Comparison of ENCODE assay signal across 23 cellular contexts in the genomic region with DNA sequence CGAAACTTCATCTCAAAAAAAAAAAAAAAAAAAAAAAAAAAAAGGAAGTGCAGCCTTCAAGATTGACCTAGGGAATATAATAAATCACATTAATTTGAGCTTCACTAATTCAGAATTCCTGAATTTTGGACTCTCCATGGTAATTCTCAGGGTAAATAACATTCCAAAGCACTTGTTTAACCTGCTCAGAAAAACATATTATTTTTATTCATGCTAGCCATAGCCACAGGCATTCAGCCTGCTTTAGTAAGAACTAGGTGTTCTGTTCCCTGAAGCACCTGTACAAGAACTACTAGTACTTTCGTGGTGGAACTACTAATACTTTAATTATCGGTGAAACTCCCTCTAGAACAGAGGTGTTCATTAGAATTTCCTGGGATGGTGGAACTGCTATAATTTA.
"Had no signal": no experiment of that assay in that cellular context is flagged by ENCODE, and none has a peak within 500 bp of the region (broad histone marks: within the 10 kb centered on the region; RNA-seq: fewer than 3 reads in every experiment).

No MANE protein-coding gene starts in this region.

- H3K4me1 Mint-ChIP-seq: endodermal cell had no signal

- ATAC-seq: activated CD8-positive, alpha-beta memory T cell treated with anti-CD3 and anti-CD28 coated beads, Interleukin-2, amount 10 ng/mL, durations not matched to agents 7 days and 5 days; activated CD8-positive, alpha-beta T cell treated with anti-CD3 and anti-CD28 coated beads for 36 hours; natural killer cell; stimulated activated naive CD8-positive, alpha-beta T cell treated with anti-CD3 and anti-CD28 coated beads, Interleukin-15, Interleukin-2, amounts not matched to agents 100 U/mL and 50 U/mL, for 24 hours had no signal

- H3K36me3 Mint-ChIP-seq: natural killer cell had no signal

- H3K27ac Mint-ChIP-seq: activated CD8-positive, alpha-beta memory T cell treated with anti-CD3 and anti-CD28 coated beads, Interleukin-2, amount 10 ng/mL, durations not matched to agents 7 days and 5 days; activated naive CD8-positive, alpha-beta T cell; activated T-helper 2 cell treated with anti-CD3 and anti-CD28 coated beads, Interferon-gamma antibody, Interleukin-2, Interleukin-4, amounts not matched to agents 10 μg/mL and 5 μg/mL and 100 μg/mL, durations not matched to agents 14 hours and 24 hours and 36 hours; endodermal cell; natural killer cell had no signal

- DNase-seq: activated CD4-positive, alpha-beta T cell treated with anti-CD3 and anti-CD28 coated beads, Interleukin-2, amount 10 ng/mL, durations not matched to agents 7 days and 5 days; activated CD4-positive, CD25-positive, alpha-beta regulatory T cell treated with anti-CD3 and anti-CD28 coated beads, Interleukin-2, amount 50 U/mL, for 72 hours; activated CD8-positive, alpha-beta memory T cell treated with anti-CD3 and anti-CD28 coated beads, Interleukin-2, amount 10 ng/mL, durations not matched to agents 7 days and 5 days; activated CD8-positive, alpha-beta T cell treated with anti-CD3 and anti-CD28 coated beads for 36 hours; activated naive CD4-positive, alpha-beta T cell; activated T-cell treated with anti-CD3 and anti-CD28 coated beads for 4 hours; adrenal gland; endodermal cell; heart left ventricle; islet precursor cell; left cardiac atrium; midbrain; natural killer cell; spleen; stimulated activated CD4-positive, alpha-beta T cell treated with anti-CD3 and anti-CD28 coated beads, Interleukin-4, amount 100 ng/mL, for 1 hour; stimulated activated naive CD8-positive, alpha-beta T cell treated with anti-CD3 and anti-CD28 coated beads, Interleukin-15, Interleukin-2, amounts not matched to agents 100 U/mL and 50 U/mL, for 24 hours; upper lobe of left lung; WERI-Rb-1 had no signal

- H3K4me3 Mint-ChIP-seq: activated CD4-positive, alpha-beta T cell treated with anti-CD3 and anti-CD28 coated beads, Interleukin-2, amount 10 ng/mL, durations not matched to agents 7 days and 5 days; activated CD8-positive, alpha-beta memory T cell treated with anti-CD3 and anti-CD28 coated beads, Interleukin-2, amount 10 ng/mL, durations not matched to agents 7 days and 5 days; activated CD8-positive, alpha-beta T cell treated with anti-CD3 and anti-CD28 coated beads for 36 hours; activated naive CD8-positive, alpha-beta T cell; central memory CD8-positive, alpha-beta T cell; endodermal cell; natural killer cell had no signal

- H3K9me3 Mint-ChIP-seq: activated CD8-positive, alpha-beta T cell treated with anti-CD3 and anti-CD28 coated beads for 36 hours; activated T-helper 2 cell treated with anti-CD3 and anti-CD28 coated beads, Interferon-gamma antibody, Interleukin-2, Interleukin-4, amounts not matched to agents 10 μg/mL and 5 μg/mL and 100 μg/mL, durations not matched to agents 14 hours and 24 hours and 36 hours; central memory CD8-positive, alpha-beta T cell; endodermal cell; natural killer cell had no signal

- H3K27me3 Mint-ChIP-seq: activated CD4-positive, alpha-beta T cell treated with anti-CD3 and anti-CD28 coated beads, Interleukin-2, amount 10 ng/mL, durations not matched to agents 7 days and 5 days; activated CD8-positive, alpha-beta memory T cell treated with anti-CD3 and anti-CD28 coated beads, Interleukin-2, amount 10 ng/mL, durations not matched to agents 7 days and 5 days; activated CD8-positive, alpha-beta T cell treated with anti-CD3 and anti-CD28 coated beads for 36 hours; activated naive CD8-positive, alpha-beta T cell; central memory CD8-positive, alpha-beta T cell had no signal

- H3K9me3 ChIP-seq: adrenal gland, heart left ventricle, spleen, upper lobe of left lung had no signal

- FAIRE-seq: astrocyte, TTC549 had no signal
